36 cellular contexts compared by ENCODE assay signal in the genomic region with DNA sequence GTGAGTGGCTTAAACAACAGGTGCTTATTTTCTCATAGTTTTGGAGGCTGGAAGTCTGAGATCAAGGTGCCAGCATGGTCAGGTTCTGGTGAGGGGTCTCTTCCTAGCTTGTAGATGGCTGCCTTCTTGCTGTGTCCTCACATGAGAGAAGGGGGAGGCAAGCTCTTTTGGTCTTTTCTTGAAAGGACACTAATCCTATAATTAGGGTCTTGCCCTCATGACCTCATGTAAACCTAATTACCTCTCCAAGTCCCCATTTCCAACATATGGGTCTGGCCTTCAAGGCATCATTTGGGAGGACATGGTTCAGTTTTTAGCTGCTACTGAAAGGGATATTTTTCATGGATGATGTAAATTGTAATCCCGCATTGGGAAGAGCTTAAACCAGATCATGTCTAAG.
"Had no signal": no experiment of that assay in that cellular context is flagged by ENCODE, and none has a peak within 500 bp of the region (broad histone marks: within the 10 kb centered on the region; RNA-seq: fewer than 3 reads in every experiment).

No MANE protein-coding gene starts in this region.

- H3K4me1 Mint-ChIP-seq: brain; central memory CD8-positive, alpha-beta T cell; WTC11 had no signal

- H3K4me3 Mint-ChIP-seq: activated CD4-positive, alpha-beta memory T cell treated with anti-CD3 and anti-CD28 coated beads, Interleukin-2, amount 10 ng/mL, durations not matched to agents 7 days and 5 days; activated CD4-positive, alpha-beta T cell treated with anti-CD3 and anti-CD28 coated beads for 36 hours; activated CD4-positive, alpha-beta T cell treated with anti-CD3 and anti-CD28 coated beads, Interleukin-2, amount 10 ng/mL, durations not matched to agents 7 days and 5 days; activated CD8-positive, alpha-beta memory T cell treated with anti-CD3 and anti-CD28 coated beads, Interleukin-2, amount 10 ng/mL, durations not matched to agents 7 days and 5 days; activated CD8-positive, alpha-beta T cell treated with anti-CD3 and anti-CD28 coated beads, Interleukin-2, amount 10 ng/mL, durations not matched to agents 7 days and 5 days; activated naive CD4-positive, alpha-beta T cell treated with anti-CD3 and anti-CD28 coated beads, Interleukin-2, amount 50 U/mL, for 24 hours; activated naive CD8-positive, alpha-beta T cell; activated naive CD8-positive, alpha-beta T cell treated with anti-CD3 and anti-CD28 coated beads, Interleukin-2, amount 10 ng/mL, durations not matched to agents 7 days and 5 days; activated naive CD8-positive, alpha-beta T cell treated with anti-CD3 and anti-CD28 coated beads, Interleukin-2, amount 50 U/mL, for 24 hours; activated T-cell treated with anti-CD3 and anti-CD28 coated beads, Interleukin-2, amount 50 U/mL, for 24 hours; brain; central memory CD8-positive, alpha-beta T cell; T-helper 1 cell treated with Interleukin-12 subunit alpha and Interleukin-12 subunit beta and Interleukin-4 antibody, amounts not matched to agents 30 μg/mL and 1 μg/mL, for 36 hours; T-helper 2 cell treated with Interferon-gamma antibody and Interleukin-4, amounts not matched to agents 5 μg/mL and 100 μg/mL, for 36 hours; WTC11 had no signal

- H3K27ac ChIP-seq: ascending aorta, cardiac muscle cell, WERI-Rb-1 had no signal

- H3K4me3 ChIP-seq: ascending aorta, cardiac muscle cell had no signal

- H3K36me3 ChIP-seq: ascending aorta, cardiac muscle cell, WERI-Rb-1 had no signal

- DNase-seq: activated CD4-positive, alpha-beta memory T cell treated with anti-CD3 and anti-CD28 coated beads, Interleukin-2, amount 10 ng/mL, durations not matched to agents 7 days and 5 days; activated CD4-positive, alpha-beta T cell treated with anti-CD3 and anti-CD28 coated beads for 1 hour; activated CD4-positive, alpha-beta T cell treated with anti-CD3 and anti-CD28 coated beads for 36 hours; activated CD4-positive, alpha-beta T cell treated with anti-CD3 and anti-CD28 coated beads for 48 hours; activated CD4-positive, alpha-beta T cell treated with anti-CD3 and anti-CD28 coated beads, Interleukin-2, amount 10 ng/mL, durations not matched to agents 7 days and 5 days; activated CD4-positive, alpha-beta T cell treated with anti-CD3 and anti-CD28 coated beads, Interleukin-2, amount 50 U/mL, for 48 hours; activated CD4-positive, CD25-positive, alpha-beta regulatory T cell; activated CD8-positive, alpha-beta memory T cell treated with anti-CD3 and anti-CD28 coated beads for 24 hours; activated CD8-positive, alpha-beta memory T cell treated with anti-CD3 and anti-CD28 coated beads, Interleukin-2, amount 10 ng/mL, durations not matched to agents 7 days and 5 days; activated CD8-positive, alpha-beta memory T cell treated with anti-CD3 and anti-CD28 coated beads, Interleukin-2, amount 50 U/mL, for 48 hours; activated CD8-positive, alpha-beta T cell treated with anti-CD3 and anti-CD28 coated beads, Interleukin-2, amount 10 ng/mL, durations not matched to agents 7 days and 5 days; activated effector memory CD4-positive, alpha-beta T cell treated with Interleukin-2 at 50 U/mL for 16 hours; activated gamma-delta T cell; activated naive CD4-positive, alpha-beta T cell treated with Interleukin-2 at 50 U/mL for 16 hours; activated naive CD8-positive, alpha-beta T cell treated with anti-CD3 and anti-CD28 coated beads, Interleukin-2, amount 10 ng/mL, durations not matched to agents 7 days and 5 days; activated naive CD8-positive, alpha-beta T cell treated with anti-CD3 and anti-CD28 coated beads, Interleukin-2, amount 50 U/mL, for 24 hours; activated T-cell treated with anti-CD3 and anti-CD28 coated beads, Interleukin-2, amount 50 U/mL, for 24 hours; activated T-cell treated with anti-CD3 and anti-CD28 coated beads, Interleukin-2, amount 50 U/mL, for 48 hours; amygdala; anterior cingulate cortex; caudate nucleus; cerebellar nuclear complex; T-helper 2 cell; T-helper 9 cell; WERI-Rb-1 had no signal

- H3K4me1 ChIP-seq: ascending aorta had no signal

- H3K9me3 Mint-ChIP-seq: activated CD4-positive, alpha-beta memory T cell treated with anti-CD3 and anti-CD28 coated beads, Interleukin-2, amount 10 ng/mL, durations not matched to agents 7 days and 5 days; activated CD4-positive, alpha-beta T cell treated with anti-CD3 and anti-CD28 coated beads, Interleukin-2, amount 10 ng/mL, durations not matched to agents 7 days and 5 days; activated naive CD4-positive, alpha-beta T cell treated with anti-CD3 and anti-CD28 coated beads, Interleukin-2, amount 50 U/mL, for 24 hours; activated naive CD8-positive, alpha-beta T cell treated with anti-CD3 and anti-CD28 coated beads, Interleukin-2, amount 10 ng/mL, durations not matched to agents 7 days and 5 days; activated naive CD8-positive, alpha-beta T cell treated with anti-CD3 and anti-CD28 coated beads, Interleukin-2, amount 50 U/mL, for 24 hours; activated T-cell treated with anti-CD3 and anti-CD28 coated beads, Interleukin-2, amount 50 U/mL, for 24 hours; activated T-helper 2 cell treated with anti-CD3 and anti-CD28 coated beads, Interferon-gamma antibody, Interleukin-2, Interleukin-4, amounts not matched to agents 10 μg/mL and 5 μg/mL and 100 μg/mL, durations not matched to agents 14 hours and 24 hours and 36 hours; brain; central memory CD8-positive, alpha-beta T cell; T-helper 1 cell treated with Interleukin-12 subunit alpha and Interleukin-12 subunit beta and Interleukin-4 antibody, amounts not matched to agents 30 μg/mL and 1 μg/mL, for 36 hours; T-helper 2 cell treated with Interferon-gamma antibody and Interleukin-4, amounts not matched to agents 5 μg/mL and 100 μg/mL, for 36 hours; WTC11 had no signal

- ATAC-seq: activated CD4-positive, CD25-positive, alpha-beta regulatory T cell treated with anti-CD3 and anti-CD28 coated beads, Interleukin-2, amount 50 U/mL, for 24 hours; activated CD8-positive, alpha-beta memory T cell treated with anti-CD3 and anti-CD28 coated beads, Interleukin-2, amount 10 ng/mL, durations not matched to agents 7 days and 5 days; activated CD8-positive, alpha-beta T cell treated with anti-CD3 and anti-CD28 coated beads, Interleukin-2, amount 10 ng/mL, durations not matched to agents 7 days and 5 days; WTC11 had no signal

- H3K27me3 Mint-ChIP-seq: activated CD4-positive, alpha-beta T cell treated with anti-CD3 and anti-CD28 coated beads for 36 hours; activated naive CD4-positive, alpha-beta T cell treated with anti-CD3 and anti-CD28 coated beads, Interleukin-2, amount 50 U/mL, for 24 hours; activated naive CD8-positive, alpha-beta T cell; activated T-cell treated with anti-CD3 and anti-CD28 coated beads, Interleukin-2, amount 50 U/mL, for 24 hours; central memory CD8-positive, alpha-beta T cell had no signal

- H3K36me3 Mint-ChIP-seq: activated CD8-positive, alpha-beta memory T cell treated with anti-CD3 and anti-CD28 coated beads, Interleukin-2, amount 10 ng/mL, durations not matched to agents 7 days and 5 days; activated naive CD4-positive, alpha-beta T cell treated with anti-CD3 and anti-CD28 coated beads, Interleukin-2, amount 50 U/mL, for 24 hours; activated naive CD8-positive, alpha-beta T cell treated with anti-CD3 and anti-CD28 coated beads, Interleukin-2, amount 10 ng/mL, durations not matched to agents 7 days and 5 days; brain; WTC11 had no signal

- H3K9me3 ChIP-seq: ascending aorta had no signal

- H3K27me3 ChIP-seq: ascending aorta had no signal

- H3K27ac Mint-ChIP-seq: activated CD4-positive, alpha-beta memory T cell treated with anti-CD3 and anti-CD28 coated beads, Interleukin-2, amount 10 ng/mL, durations not matched to agents 7 days and 5 days; activated CD4-positive, alpha-beta T cell treated with anti-CD3 and anti-CD28 coated beads for 36 hours; activated CD4-positive, alpha-beta T cell treated with anti-CD3 and anti-CD28 coated beads, Interleukin-2, amount 10 ng/mL, durations not matched to agents 7 days and 5 days; activated CD8-positive, alpha-beta memory T cell treated with anti-CD3 and anti-CD28 coated beads, Interleukin-2, amount 10 ng/mL, durations not matched to agents 7 days and 5 days; activated CD8-positive, alpha-beta T cell treated with anti-CD3 and anti-CD28 coated beads, Interleukin-2, amount 10 ng/mL, durations not matched to agents 7 days and 5 days; activated naive CD4-positive, alpha-beta T cell treated with anti-CD3 and anti-CD28 coated beads, Interleukin-2, amount 50 U/mL, for 24 hours; activated naive CD8-positive, alpha-beta T cell; activated naive CD8-positive, alpha-beta T cell treated with anti-CD3 and anti-CD28 coated beads, Interleukin-2, amount 10 ng/mL, durations not matched to agents 7 days and 5 days; activated naive CD8-positive, alpha-beta T cell treated with anti-CD3 and anti-CD28 coated beads, Interleukin-2, amount 50 U/mL, for 24 hours; activated T-helper 2 cell treated with anti-CD3 and anti-CD28 coated beads, Interferon-gamma antibody, Interleukin-2, Interleukin-4, amounts not matched to agents 10 μg/mL and 5 μg/mL and 100 μg/mL, durations not matched to agents 14 hours and 24 hours and 36 hours; brain; T-helper 1 cell treated with Interleukin-12 subunit alpha and Interleukin-12 subunit beta and Interleukin-4 antibody, amounts not matched to agents 30 μg/mL and 1 μg/mL, for 36 hours; T-helper 2 cell treated with Interferon-gamma antibody and Interleukin-4, amounts not matched to agents 5 μg/mL and 100 μg/mL, for 36 hours; WTC11 had no signal
